In the genomic region with DNA sequence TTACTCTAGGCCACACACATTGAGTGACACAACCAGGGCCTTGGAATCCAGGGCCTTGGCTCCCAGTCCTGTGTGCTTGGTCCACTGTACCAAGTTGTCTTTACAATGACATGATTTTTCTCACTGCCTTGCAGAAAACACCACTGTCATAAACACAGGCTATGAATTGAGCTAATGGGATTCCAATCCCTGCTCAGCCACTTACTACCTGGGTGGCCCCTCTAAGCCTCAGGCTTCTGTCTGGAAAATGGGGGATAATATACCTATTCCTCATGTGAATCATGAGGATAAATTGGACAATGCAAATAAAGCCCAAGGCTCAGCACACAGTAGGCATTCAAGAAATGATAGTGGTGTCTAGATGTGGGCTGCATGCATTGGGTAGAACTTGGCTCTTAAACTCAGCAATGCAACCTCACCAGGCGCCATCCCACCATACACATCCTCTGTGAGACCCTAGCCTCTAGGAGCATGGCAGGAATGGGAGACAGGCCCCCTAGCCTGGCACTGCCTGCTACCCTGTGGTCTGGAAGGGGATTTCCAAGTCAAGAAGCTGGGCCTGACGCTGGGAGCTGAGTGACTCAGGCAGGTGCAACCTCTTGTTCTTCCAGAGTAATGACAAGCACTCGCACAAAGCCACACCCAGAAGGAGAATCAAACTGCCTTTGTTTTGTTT, we compare ENCODE assay signal across 8 cellular contexts. TPM values are rescaled to one million over a fixed set of nuclear protein-coding genes. Genes with fewer than 3 reads are reported as not detected.
DNase-seq lines count a peak whose midpoint lies in the region; ATAC-seq lines count a peak whose summit lies in the region.

No MANE protein-coding gene starts in this region.

- intact Hi-C loops in left colon (cut with DNase I, micrococcal nuclease): no loop called here

- H3K27ac ChIP-seq in Karpas-422 (ENCODE audit: low read length): no peak overlapping the region

- H3K9me3 ChIP-seq in Karpas-422 (ENCODE audit: low read length) (no peaks in the 10 kb centered on the region), MG63 (no peaks in the 10 kb centered on the region)

- H3K4me3 ChIP-seq in Karpas-422 (ENCODE audit: low read length) (no peak overlapping the region), MG63 (no peak overlapping the region)

- H3K9ac ChIP-seq in Karpas-422 (ENCODE audit: low read length): no peak overlapping the region

- DNase-seq in A172 (ENCODE audit: low spot score) (peak; percentile 94), Karpas-422 (no peak), left colon (peak; percentile 73 to 88), NCI-H1092 (lab: John Stamatoyannopoulos, UW) (no peak), MG63 (no peak), NCI-H774 (lab: John Stamatoyannopoulos, UW) (no peak)
- DNase-seq in activated CD8-positive, alpha-beta memory T cell treated with anti-CD3 and anti-CD28 coated beads, Interleukin-2, amount 50 U/mL, for 4 hours: peak; percentile 59
- peak; percentile 67 for DNase-seq in stimulated activated naive CD8-positive, alpha-beta T cell treated with anti-CD3 and anti-CD28 coated beads, Interleukin-15, Interleukin-2, amounts not matched to agents 100 U/mL and 50 U/mL, for 24 hours

- H3K79me2 ChIP-seq in Karpas-422 (ENCODE audit: low read length): peaks cover 32% of the 10 kb centered on the region

- H4K20me1 ChIP-seq in Karpas-422 (ENCODE audit: insufficient read depth, low read depth, low read length): no peaks in the 10 kb centered on the region

- H3K9me2 ChIP-seq in Karpas-422 (replicated peaks; ENCODE audit: insufficient read depth, low read length): no peaks in the 10 kb centered on the region

- ATAC-seq in left colon: peak; percentile 54
- peak; percentile 41 for ATAC-seq in stimulated activated naive CD8-positive, alpha-beta T cell treated with anti-CD3 and anti-CD28 coated beads, Interleukin-15, Interleukin-2, amounts not matched to agents 100 U/mL and 50 U/mL, for 24 hours

- H3K4me1 ChIP-seq in Karpas-422 (ENCODE audit: low read length): peaks cover 53% of the 10 kb centered on the region

- H2AFZ ChIP-seq in Karpas-422 (ENCODE audit: low read length): no peak overlapping the region

- no peaks in the 10 kb centered on the region for H3K27me3 ChIP-seq in Karpas-422 (ENCODE audit: low read length)
- no peaks in the 10 kb centered on the region for H3K27me3 ChIP-seq in MG63

- H3K36me3 ChIP-seq in Karpas-422 (ENCODE audit: insufficient read depth, low read length): peaks cover 6% of the 10 kb centered on the region; the same call in 1 of the 2 replicates
- peaks cover 7% of the 10 kb centered on the region for H3K36me3 ChIP-seq in MG63

- H3K4me2 ChIP-seq in Karpas-422 (ENCODE audit: low read depth, low read length, poor library complexity, severe bottlenecking): peak overlapping the region; percentile 99

RNA-seq across cellular contexts. Expression of a gene that starts 2.3 kb away (rescaled TPM):
- total RNA-seq in A172 (2014; rRNA removed; shearing (Covaris generic)): 125 and 132 TPM in 2 replicates
- 106 and 205 TPM in 2 replicates for total RNA-seq in Karpas-422 (2014; rRNA removed; shearing (Covaris generic); ENCODE audit: low replicate concordance)
- total RNA-seq in left colon: 100 to 1,000 TPM; 200 to 215 TPM
- total RNA-seq in MG63 (2014; rRNA removed; shearing (Covaris generic); ENCODE audit: low replicate concordance): 74.2 and 76.6 TPM in 2 replicates

Comparison
In these comparisons a context has a peak if more than half of its experiments do, and no peak if none do; other contexts are left out.
1. DNase-seq: peak in A172 (single experiment), activated CD8-positive, alpha-beta memory T cell treated with anti-CD3 and anti-CD28 coated beads, Interleukin-2, amount 50 U/mL, for 4 hours (single experiment), left colon (2 of 2) and stimulated activated naive CD8-positive, alpha-beta T cell treated with anti-CD3 and anti-CD28 coated beads, Interleukin-15, Interleukin-2, amounts not matched to agents 100 U/mL and 50 U/mL, for 24 hours (single experiment); none in Karpas-422 (single experiment), NCI-H1092 (single experiment), MG63 (single experiment) and NCI-H774 (single experiment).